In the genomic region with DNA sequence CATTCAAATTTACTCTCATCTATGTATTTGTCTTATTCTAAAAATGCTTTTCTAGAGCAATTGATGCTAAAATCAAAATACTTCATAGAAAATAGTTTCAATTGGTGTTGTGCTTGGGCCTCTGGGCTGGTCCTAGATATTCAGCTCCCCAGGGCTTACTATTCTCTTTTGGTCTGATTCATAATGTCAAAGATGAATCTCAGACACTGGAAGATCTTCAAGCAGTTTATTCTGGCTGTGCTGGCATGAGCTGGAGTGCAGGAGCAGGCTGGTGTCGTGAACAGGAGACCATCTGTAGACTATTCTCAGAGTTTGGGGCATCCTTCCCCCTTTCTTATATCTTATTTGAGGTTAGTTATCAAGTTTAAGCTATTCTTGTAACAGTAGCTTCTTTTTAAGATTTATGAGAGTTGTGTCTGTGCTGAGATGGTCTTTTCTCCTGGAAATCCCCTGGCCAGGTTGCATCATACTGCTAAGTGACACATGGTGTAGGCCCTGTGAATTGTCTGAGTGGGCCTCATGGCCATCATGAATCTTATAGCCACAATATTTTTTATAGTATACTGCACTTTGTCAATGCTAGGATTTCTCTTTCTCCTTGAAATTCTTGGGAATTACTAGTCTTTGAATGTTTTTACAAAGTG, we compare ENCODE assay signal across 1 cellular context.
TF ChIP-seq lines count a peak whose summit lies in the region.

No MANE protein-coding gene starts in this region.

TF ChIP-seq in WTC11, 78 proteins besides CTCF, POLR2A, EP300 and RAD21 (continued from another document):
- TF ChIP-seq, protein P1, sequence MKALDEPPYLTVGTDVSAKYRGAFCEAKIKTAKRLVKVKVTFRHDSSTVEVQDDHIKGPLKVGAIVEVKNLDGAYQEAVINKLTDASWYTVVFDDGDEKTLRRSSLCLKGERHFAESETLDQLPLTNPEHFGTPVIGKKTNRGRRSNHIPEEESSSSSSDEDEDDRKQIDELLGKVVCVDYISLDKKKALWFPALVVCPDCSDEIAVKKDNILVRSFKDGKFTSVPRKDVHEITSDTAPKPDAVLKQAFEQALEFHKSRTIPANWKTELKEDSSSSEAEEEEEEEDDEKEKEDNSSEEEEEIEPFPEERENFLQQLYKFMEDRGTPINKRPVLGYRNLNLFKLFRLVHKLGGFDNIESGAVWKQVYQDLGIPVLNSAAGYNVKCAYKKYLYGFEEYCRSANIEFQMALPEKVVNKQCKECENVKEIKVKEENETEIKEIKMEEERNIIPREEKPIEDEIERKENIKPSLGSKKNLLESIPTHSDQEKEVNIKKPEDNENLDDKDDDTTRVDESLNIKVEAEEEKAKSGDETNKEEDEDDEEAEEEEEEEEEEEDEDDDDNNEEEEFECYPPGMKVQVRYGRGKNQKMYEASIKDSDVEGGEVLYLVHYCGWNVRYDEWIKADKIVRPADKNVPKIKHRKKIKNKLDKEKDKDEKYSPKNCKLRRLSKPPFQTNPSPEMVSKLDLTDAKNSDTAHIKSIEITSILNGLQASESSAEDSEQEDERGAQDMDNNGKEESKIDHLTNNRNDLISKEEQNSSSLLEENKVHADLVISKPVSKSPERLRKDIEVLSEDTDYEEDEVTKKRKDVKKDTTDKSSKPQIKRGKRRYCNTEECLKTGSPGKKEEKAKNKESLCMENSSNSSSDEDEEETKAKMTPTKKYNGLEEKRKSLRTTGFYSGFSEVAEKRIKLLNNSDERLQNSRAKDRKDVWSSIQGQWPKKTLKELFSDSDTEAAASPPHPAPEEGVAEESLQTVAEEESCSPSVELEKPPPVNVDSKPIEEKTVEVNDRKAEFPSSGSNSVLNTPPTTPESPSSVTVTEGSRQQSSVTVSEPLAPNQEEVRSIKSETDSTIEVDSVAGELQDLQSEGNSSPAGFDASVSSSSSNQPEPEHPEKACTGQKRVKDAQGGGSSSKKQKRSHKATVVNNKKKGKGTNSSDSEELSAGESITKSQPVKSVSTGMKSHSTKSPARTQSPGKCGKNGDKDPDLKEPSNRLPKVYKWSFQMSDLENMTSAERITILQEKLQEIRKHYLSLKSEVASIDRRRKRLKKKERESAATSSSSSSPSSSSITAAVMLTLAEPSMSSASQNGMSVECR (CRISPR knock-in tag; IDR thresholded peaks at IDR 0.05; ENCODE audit: borderline replicate concordance) = no peak
TF ChIP-seq in WTC11: peak in this region for 1.
